Comparison of ENCODE assay signal across 8 cellular contexts in the genomic region with DNA sequence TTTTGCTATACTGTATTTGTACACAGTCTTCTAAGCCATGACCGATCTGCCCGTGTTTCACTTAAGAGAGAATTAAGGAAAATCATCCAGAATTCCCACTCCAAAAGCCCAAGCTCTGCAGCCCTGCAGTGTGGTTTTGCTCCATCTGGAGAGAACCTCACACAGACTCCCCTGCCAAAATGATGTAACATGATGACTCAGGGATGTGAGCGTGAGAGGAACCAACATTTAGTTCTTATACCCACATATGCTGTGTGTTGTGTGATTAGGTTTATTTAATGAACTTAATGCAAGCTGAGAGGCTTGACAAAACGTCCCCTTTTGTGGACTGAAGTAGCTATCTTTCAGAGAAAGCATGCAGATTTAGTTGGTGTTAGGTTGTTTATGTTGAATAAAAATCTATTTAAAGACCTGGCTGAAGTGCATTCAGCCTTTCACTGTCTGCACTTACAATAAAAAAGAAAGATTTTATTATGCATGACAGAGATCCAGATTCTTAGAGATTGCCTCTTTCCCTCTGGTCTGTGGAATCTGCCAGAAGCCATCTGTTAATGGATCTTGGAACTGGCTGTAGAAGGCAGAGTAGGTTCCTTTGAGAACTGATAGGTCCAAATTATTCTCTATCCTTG. TPM values are rescaled to one million over a fixed set of nuclear protein-coding genes. Genes with fewer than 3 reads are reported as not detected.
A peak's percentile ranks its signal among the peaks of the same experiment; 100 is the strongest.
DNase-seq lines count a peak whose midpoint lies in the region; ATAC-seq lines count a peak whose summit lies in the region.

No MANE protein-coding gene starts in this region.

- H3K36me3 Mint-ChIP-seq in activated T-helper 17 cell treated with anti-CD3 and anti-CD28 coated beads, Interleukin-2, amount 50 U/mL, for 72 hours (ENCODE audit: low read depth), result peaks cover 42% of the 10 kb centered on the region
- H3K36me3 Mint-ChIP-seq in immature natural killer cell, result no peaks in the 10 kb centered on the region

- DNase-seq in Caki2 (ENCODE audit: low read depth), result peak; percentile 58
- peak; percentile 67 for DNase-seq in NCI-H1092 treated with DMSO at 0.1 percent for 48 hours (lab: John Stamatoyannopoulos, UW)
- DNase-seq in left ventricle myocardium superior, result no peak
- DNase-seq in smooth muscle cell of the brain vasculature (ENCODE audit: low read depth, low spot score), result peak; percentile 40
- DNase-seq in immature natural killer cell, result no peak
- no peak for DNase-seq in activated CD4-positive, CD25-positive, alpha-beta regulatory T cell treated with anti-CD3 and anti-CD28 coated beads, Interleukin-2, amount 50 U/mL, for 72 hours

- in situ Hi-C loops in Caki2 (cut with HindIII; ENCODE audit: low pct_unique_long_range_greater_than_20kb, low sequenced_read_pairs), result no loop called here

- peak overlapping the region; percentile 31 for H3K27ac Mint-ChIP-seq in activated T-helper 17 cell treated with anti-CD3 and anti-CD28 coated beads, Interleukin-2, amount 50 U/mL, for 72 hours
- peak overlapping the region in 2 of 6 donors; percentile 29 to 38 for H3K27ac Mint-ChIP-seq in immature natural killer cell

- intact Hi-C loops in left ventricle myocardium superior (cut with micrococcal nuclease), result no loop called here

- no peak overlapping the region for H3K4me3 Mint-ChIP-seq in activated T-helper 17 cell treated with anti-CD3 and anti-CD28 coated beads, Interleukin-2, amount 50 U/mL, for 72 hours
- H3K4me3 Mint-ChIP-seq in immature natural killer cell, result no peak overlapping the region

- H3K4me1 Mint-ChIP-seq in activated T-helper 17 cell treated with anti-CD3 and anti-CD28 coated beads, Interleukin-2, amount 50 U/mL, for 72 hours, result peaks cover 47% of the 10 kb centered on the region
- H3K4me1 Mint-ChIP-seq in immature natural killer cell, result peaks cover 76 to 97% of the 10 kb centered on the region in 2 donors

- H3K27me3 Mint-ChIP-seq in activated T-helper 17 cell treated with anti-CD3 and anti-CD28 coated beads, Interleukin-2, amount 50 U/mL, for 72 hours, result no peaks in the 10 kb centered on the region
- peaks cover under 1 to 4% (median 1%) of the 10 kb centered on the region in 3 donors for H3K27me3 Mint-ChIP-seq in immature natural killer cell (ENCODE audit: low read depth in 3 of 3)

- no peak for ATAC-seq in activated T-helper 17 cell treated with anti-CD3 and anti-CD28 coated beads, Interleukin-2, amount 50 U/mL, for 72 hours (replicated peaks)
- ATAC-seq in left ventricle myocardium superior (peak; percentile 82), GM18858 (IDR thresholded peaks at IDR 0.05; ENCODE audit: unreplicated experiment) (no peak)

- H3K9me3 Mint-ChIP-seq in activated T-helper 17 cell treated with anti-CD3 and anti-CD28 coated beads, Interleukin-2, amount 50 U/mL, for 72 hours, result no peaks in the 10 kb centered on the region
- H3K9me3 Mint-ChIP-seq in immature natural killer cell, result no peaks in the 10 kb centered on the region

RNA-seq across cellular contexts. Expression of a gene that starts 6.3 kb away (rescaled TPM):
- 35.9 and 39.9 TPM in 2 replicates for total RNA-seq in Caki2 (2014; rRNA removed; shearing (Covaris generic); ENCODE audit: low replicate concordance)
- 10 to 100 TPM; 10.2 to 11.9 TPM for total RNA-seq in activated T-helper 17 cell treated with anti-CD3 and anti-CD28 coated beads, Interleukin-2, amount 50 U/mL, for 72 hours
- total RNA-seq in left ventricle myocardium superior, result 127 TPM
- polyA plus RNA-seq in immature natural killer cell, result under 1 TPM in 1 of 3 donors, not detected in 2; 0.10 TPM

Comparison
In these comparisons a context has a peak if more than half of its experiments do, and no peak if none do; other contexts are left out.
1. DNase-seq: peak in Caki2 (single experiment), NCI-H1092 treated with DMSO at 0.1 percent for 48 hours (single experiment) and smooth muscle cell of the brain vasculature (single experiment); none in left ventricle myocardium superior (single experiment), immature natural killer cell (0 of 3) and activated CD4-positive, CD25-positive, alpha-beta regulatory T cell treated with anti-CD3 and anti-CD28 coated beads, Interleukin-2, amount 50 U/mL, for 72 hours (single experiment).